In genomic region chr13:114064516-114065140, GRCh38 we compare ENCODE assay signal across 8 cellular contexts.
DNase-seq lines count a peak whose midpoint lies in the region; ATAC-seq and TF ChIP-seq lines count a peak whose summit lies in the region.

No MANE protein-coding gene starts in this region.

- H3K9me3 ChIP-seq in spleen: no peaks in the 10 kb centered on the region

- H3K79me2 ChIP-seq in ACC112 (ENCODE audit: control insufficient read depth, insufficient read depth, low read length, unreplicated experiment): peaks cover 68% of the 10 kb centered on the region

- TF ChIP-seq POLR2A in spleen (IDR thresholded peaks at IDR 0.05): no peak

- H3K4me1 ChIP-seq in ACC112 (ENCODE audit: control insufficient read depth, insufficient read depth, low read length, unreplicated experiment): peaks cover 60% of the 10 kb centered on the region
- peaks cover 62 to 94% (median 73%) of the 10 kb centered on the region in 6 donors for H3K4me1 ChIP-seq in spleen

- DNase-seq in HL-60 (ENCODE audit: low read depth in 1 of 2, low spot score in 1 of 2) (no peak), anterior cingulate cortex (lab: John Stamatoyannopoulos, UW) (peak in 48 of 58 donors; percentile 29 to 90 (median 71)), inferior parietal cortex (ENCODE audit: extremely low spot score) (peak; percentile 78), spleen (peak; percentile 79), activated gamma-delta T cell (lab: John Stamatoyannopoulos, UW) (no peak), NCI-H1092 (lab: John Stamatoyannopoulos, UW) (no peak)

- no peaks in the 10 kb centered on the region for H3K27me3 ChIP-seq in ACC112 (ENCODE audit: insufficient read depth, low read length)
- no peaks in the 10 kb centered on the region for H3K27me3 ChIP-seq in HL-60 (ENCODE audit: insufficient read depth, poor library complexity, severe bottlenecking)
- no peaks in the 10 kb centered on the region for H3K27me3 ChIP-seq in spleen (replicated peaks in 1 of 7)

- H3K27ac ChIP-seq in ACC112 (ENCODE audit: low read depth, low read length): peak overlapping the region; percentile 98
- peak overlapping the region; percentile 95 for H3K27ac ChIP-seq in HL-60 (replicated peaks)
- peak overlapping the region; percentile 43 to 96 (median 92) for H3K27ac ChIP-seq in spleen

- peak overlapping the region; percentile 72 for H3K4me3 ChIP-seq in ACC112 (ENCODE audit: low read depth, low read length)
- H3K4me3 ChIP-seq in HL-60 (replicated peaks; ENCODE audit: insufficient read depth, low read length): peak overlapping the region; percentile 33
- H3K4me3 ChIP-seq in spleen: peak overlapping the region in 7 of 8 donors; percentile 28 to 67 (median 32)

- H2AFZ ChIP-seq in ACC112 (ENCODE audit: low read length, unreplicated experiment): no peak overlapping the region

- 45 to 69% (median 47%) methylated on average over 17 of the region's 17 CpGs for WGBS in spleen, 5 donors

- no peak for TF ChIP-seq CTCF in HL-60 (IDR thresholded peaks at IDR 0.05; ENCODE audit: insufficient read depth, low read length)
- no peak for TF ChIP-seq CTCF in spleen (IDR thresholded peaks at IDR 0.05 in 8 of 11, conservative IDR thresholded peaks at IDR 0.05 in 3 of 11)

- H3K36me3 ChIP-seq in ACC112 (ENCODE audit: insufficient read depth, low read length) (no peaks in the 10 kb centered on the region), spleen (peaks cover 0 to 16% (median 2%) of the 10 kb centered on the region in 6 donors)

- intact Hi-C loops in spleen (cut with DNase I; ENCODE audit: low total_unique reads): no loop called here

- no peak for ATAC-seq in GM19452 (IDR thresholded peaks at IDR 0.05; ENCODE audit: unreplicated experiment)

Comparison
In these comparisons a context has a peak if more than half of its experiments do, and no peak if none do; other contexts are left out.
1. DNase-seq: peak in anterior cingulate cortex (48 of 58), inferior parietal cortex (single experiment) and spleen (single experiment); none in HL-60 (0 of 2), activated gamma-delta T cell (single experiment) and NCI-H1092 (single experiment).
2. Peak in every context shown above with its lines, with median percentiles within 50 percentile points of each other: H3K27ac ChIP-seq and H3K4me3 ChIP-seq.